In the genomic region with DNA sequence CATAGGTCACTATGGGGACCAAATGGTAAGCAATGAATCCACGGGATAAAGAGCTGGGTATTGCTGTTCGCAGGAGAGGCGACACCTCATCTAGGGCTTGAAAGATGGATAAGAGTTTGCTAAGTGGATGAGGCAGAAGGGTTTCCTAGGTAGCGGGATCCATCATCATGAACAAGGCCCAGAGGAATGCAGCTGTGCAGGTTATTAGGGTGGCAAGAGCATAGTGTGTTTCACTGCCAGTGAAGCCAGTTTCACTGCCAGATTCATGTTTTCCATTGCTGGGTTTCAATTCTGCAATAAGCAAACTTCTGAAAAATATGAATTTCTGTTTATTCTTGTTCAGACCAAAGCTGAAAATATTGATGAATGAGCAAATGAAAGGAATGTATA, we compare ENCODE assay signal across 8 cellular contexts.
DNase-seq lines count a peak whose midpoint lies in the region; ATAC-seq lines count a peak whose summit lies in the region.

No MANE protein-coding gene starts in this region.

- peak overlapping the region; percentile 88 for H3K27ac Mint-ChIP-seq in memory B cell

- DNase-seq in NCI-H82 treated with DMSO at 0.1 percent for 48 hours (lab: John Stamatoyannopoulos, UW; ENCODE audit: unreplicated experiment) (peak; percentile 27), memory B cell (ENCODE audit: low spot score in 2 of 2) (no peak), hypothalamus (lab: John Stamatoyannopoulos, UW) (no peak), NCI-H446 treated with DMSO at 0.1 percent for 48 hours (lab: John Stamatoyannopoulos, UW) (no peak), HK-2 (ENCODE audit: unreplicated experiment) (no peak)

- no peaks in the 10 kb centered on the region for H3K36me3 Mint-ChIP-seq in memory B cell

- H3K9me3 Mint-ChIP-seq in memory B cell, result no peaks in the 10 kb centered on the region

- H3K27me3 Mint-ChIP-seq in memory B cell, result no peaks in the 10 kb centered on the region

- peaks cover 42% of the 10 kb centered on the region for H3K4me1 Mint-ChIP-seq in memory B cell

- peak; percentile 56 for ATAC-seq in GM18867 (IDR thresholded peaks at IDR 0.05; ENCODE audit: unreplicated experiment)
- ATAC-seq in HG02588 (IDR thresholded peaks at IDR 0.05; ENCODE audit: unreplicated experiment), result peak; percentile 37
- ATAC-seq in memory B cell (ENCODE audit: low read depth), result peak; percentile 26
- no peak for ATAC-seq in GM19328 (IDR thresholded peaks at IDR 0.05; ENCODE audit: unreplicated experiment)

- peak overlapping the region; percentile 85 for H3K4me3 Mint-ChIP-seq in memory B cell
